In the genomic region with DNA sequence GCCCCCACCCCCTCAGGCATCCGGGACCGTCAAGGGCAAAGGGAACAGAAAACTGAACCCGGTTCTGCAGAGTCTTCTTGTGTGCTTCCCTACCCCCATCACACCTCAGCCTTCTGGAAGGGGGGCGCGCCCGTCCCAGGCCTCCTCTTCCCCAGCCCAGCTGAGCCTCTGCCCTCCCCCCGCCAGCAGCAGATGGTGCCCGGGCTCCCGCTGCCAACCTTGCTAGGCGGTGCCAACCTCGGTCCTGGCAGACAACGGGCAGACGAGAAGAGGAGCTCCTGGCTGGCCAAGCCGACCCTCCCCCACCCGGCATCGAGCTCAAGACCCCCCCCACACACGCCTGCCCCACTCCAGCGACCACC, we compare ENCODE assay signal across 8 cellular contexts. TPM values are rescaled to one million over a fixed set of nuclear protein-coding genes. Genes with fewer than 3 reads are reported as not detected.
DNase-seq lines count a peak whose midpoint lies in the region; TF ChIP-seq lines count a peak whose summit lies in the region.

No MANE protein-coding gene starts in this region.

- TF ChIP-seq CTCF in neural progenitor cell (IDR thresholded peaks at IDR 0.05): no peak

- H3K36me3 ChIP-seq in neural progenitor cell: no peaks in the 10 kb centered on the region

- H3K4me1 ChIP-seq in neural progenitor cell: peaks cover 40% of the 10 kb centered on the region

- H3K27ac ChIP-seq in neural progenitor cell: no peak overlapping the region

- peak overlapping the region; percentile 87 for H3K4me3 Mint-ChIP-seq in neural progenitor cell

- H3K79me2 ChIP-seq in neural progenitor cell (ENCODE audit: low read depth): no peaks in the 10 kb centered on the region

- peaks cover 63% of the 10 kb centered on the region for H3K27me3 Mint-ChIP-seq in neural progenitor cell (ENCODE audit: insufficient read depth, low read depth)

- DNase-seq in DMS 273 (lab: John Stamatoyannopoulos, UW; ENCODE audit: unreplicated experiment) (peak; percentile 90), NCI-H2029 treated with DMSO at 0.1 percent for 48 hours (lab: John Stamatoyannopoulos, UW) (peak; percentile 89), cerebellar cortex (ENCODE audit: low spot score) (peak; percentile 93), neural progenitor cell (ENCODE audit: low spot score) (no peak), GM19240 (ENCODE audit: insufficient read length, low spot score) (no peak), Ammon's horn (ENCODE audit: low spot score) (no peak), LoVo (ENCODE audit: low spot score) (no peak), A172 (ENCODE audit: low spot score) (no peak)

- peaks cover 31% of the 10 kb centered on the region for H4K20me1 ChIP-seq in neural progenitor cell (ENCODE audit: low read depth)

- H3K27ac Mint-ChIP-seq in neural progenitor cell: no peak overlapping the region

- peaks cover 46% of the 10 kb centered on the region for H3K4me1 Mint-ChIP-seq in neural progenitor cell

- H3K4me3 ChIP-seq in neural progenitor cell: peak overlapping the region; percentile 60

- no peaks in the 10 kb centered on the region for H3K9me3 ChIP-seq in neural progenitor cell (ENCODE audit: low read depth)

- no peaks in the 10 kb centered on the region for H3K36me3 Mint-ChIP-seq in neural progenitor cell

- H3K27me3 ChIP-seq in neural progenitor cell: peaks cover 71% of the 10 kb centered on the region

- H2AFZ ChIP-seq in neural progenitor cell (replicated peaks): no peak overlapping the region

- H3K4me2 ChIP-seq in neural progenitor cell: peak overlapping the region; percentile 91

- H3K9ac ChIP-seq in neural progenitor cell: no peak overlapping the region

- no peaks in the 10 kb centered on the region for H3K9me3 Mint-ChIP-seq in neural progenitor cell

- H3F3A ChIP-seq in neural progenitor cell (ENCODE audit: low read depth): peaks cover 72% of the 10 kb centered on the region

RNA-seq across cellular contexts. Expression of gene STAC3, which starts 8.7 kb away (rescaled TPM):
- 1.1 and 5.1 TPM in 2 replicates for total RNA-seq in neural progenitor cell (ENCODE audit: low replicate concordance)
- total RNA-seq in A172 (2014; rRNA removed; shearing (Covaris generic)): 0.59 and 0.89 TPM in 2 replicates

RNA-seq across cellular contexts. Expression of gene SHMT2, which starts 12.8 kb away (rescaled TPM):
- 90.2 and 166 TPM in 2 replicates for total RNA-seq in neural progenitor cell (ENCODE audit: low replicate concordance)
- 208 and 223 TPM in 2 replicates for total RNA-seq in A172 (2014; rRNA removed; shearing (Covaris generic))

RNA-seq across cellular contexts. Expression of gene NXPH4, which starts 25.7 kb away (rescaled TPM):
- total RNA-seq in neural progenitor cell (ENCODE audit: low replicate concordance): 0.28 TPM in 1 of 2 replicates, not detected in the other
- 5.3 and 5.8 TPM in 2 replicates for total RNA-seq in A172 (2014; rRNA removed; shearing (Covaris generic))

Comparison
In these comparisons a context has a peak if more than half of its experiments do, and no peak if none do; other contexts are left out.
1. DNase-seq: peak in DMS 273 (single experiment), NCI-H2029 treated with DMSO at 0.1 percent for 48 hours (single experiment) and cerebellar cortex (single experiment); none in neural progenitor cell (single experiment), GM19240 (single experiment), Ammon's horn (single experiment), LoVo (single experiment) and A172 (single experiment).